Comparison of ENCODE assay signal across 1 cellular context in genomic region chr17:2711608-2712299, GRCh38.
TF ChIP-seq lines count a peak whose summit lies in the region.

A gene with protein sequence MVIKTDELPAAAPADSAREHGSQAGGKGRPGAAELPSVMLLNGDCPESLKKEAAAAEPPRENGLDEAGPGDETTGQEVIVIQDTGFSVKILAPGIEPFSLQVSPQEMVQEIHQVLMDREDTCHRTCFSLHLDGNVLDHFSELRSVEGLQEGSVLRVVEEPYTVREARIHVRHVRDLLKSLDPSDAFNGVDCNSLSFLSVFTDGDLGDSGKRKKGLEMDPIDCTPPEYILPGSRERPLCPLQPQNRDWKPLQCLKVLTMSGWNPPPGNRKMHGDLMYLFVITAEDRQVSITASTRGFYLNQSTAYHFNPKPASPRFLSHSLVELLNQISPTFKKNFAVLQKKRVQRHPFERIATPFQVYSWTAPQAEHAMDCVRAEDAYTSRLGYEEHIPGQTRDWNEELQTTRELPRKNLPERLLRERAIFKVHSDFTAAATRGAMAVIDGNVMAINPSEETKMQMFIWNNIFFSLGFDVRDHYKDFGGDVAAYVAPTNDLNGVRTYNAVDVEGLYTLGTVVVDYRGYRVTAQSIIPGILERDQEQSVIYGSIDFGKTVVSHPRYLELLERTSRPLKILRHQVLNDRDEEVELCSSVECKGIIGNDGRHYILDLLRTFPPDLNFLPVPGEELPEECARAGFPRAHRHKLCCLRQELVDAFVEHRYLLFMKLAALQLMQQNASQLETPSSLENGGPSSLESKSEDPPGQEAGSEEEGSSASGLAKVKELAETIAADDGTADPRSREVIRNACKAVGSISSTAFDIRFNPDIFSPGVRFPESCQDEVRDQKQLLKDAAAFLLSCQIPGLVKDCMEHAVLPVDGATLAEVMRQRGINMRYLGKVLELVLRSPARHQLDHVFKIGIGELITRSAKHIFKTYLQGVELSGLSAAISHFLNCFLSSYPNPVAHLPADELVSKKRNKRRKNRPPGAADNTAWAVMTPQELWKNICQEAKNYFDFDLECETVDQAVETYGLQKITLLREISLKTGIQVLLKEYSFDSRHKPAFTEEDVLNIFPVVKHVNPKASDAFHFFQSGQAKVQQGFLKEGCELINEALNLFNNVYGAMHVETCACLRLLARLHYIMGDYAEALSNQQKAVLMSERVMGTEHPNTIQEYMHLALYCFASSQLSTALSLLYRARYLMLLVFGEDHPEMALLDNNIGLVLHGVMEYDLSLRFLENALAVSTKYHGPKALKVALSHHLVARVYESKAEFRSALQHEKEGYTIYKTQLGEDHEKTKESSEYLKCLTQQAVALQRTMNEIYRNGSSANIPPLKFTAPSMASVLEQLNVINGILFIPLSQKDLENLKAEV (N-terminal part only) (minus strand): TSS chr17:2711764. CDS start chr17:2711661, 103 bp downstream.

TF ChIP-seq in HepG2, 621 proteins besides CTCF, POLR2A, EP300 and RAD21 (continued from another document):
- TF ChIP-seq ZGPAT (CRISPR knock-in tag; IDR thresholded peaks at IDR 0.05) (peak; percentile 90), ZNF746 (CRISPR knock-in tag; IDR thresholded peaks at IDR 0.05) (peak; percentile 19; the same call in 1 of the 2 replicates), IRF1 (CRISPR knock-in tag; IDR thresholded peaks at IDR 0.05; ENCODE audit: low read depth) (no peak), ZNF724P (CRISPR knock-in tag; IDR thresholded peaks at IDR 0.05; ENCODE audit: borderline replicate concordance) (no peak; the same call in 1 of the 2 replicates), ZNF83 (CRISPR knock-in tag; IDR thresholded peaks at IDR 0.05; ENCODE audit: borderline replicate concordance) (no peak), ZNF766 (CRISPR knock-in tag; IDR thresholded peaks at IDR 0.05; ENCODE audit: borderline replicate concordance) (no peak), CEBPG (CRISPR knock-in tag; IDR thresholded peaks at IDR 0.05) (peak; percentile 36; the same call in 1 of the 2 replicates), ZNF207 (IDR thresholded peaks at IDR 0.05; ENCODE audit: borderline replicate concordance) (no peak), DNMT1 (CRISPR knock-in tag; IDR thresholded peaks at IDR 0.05) (peak; percentile 88), ONECUT2 (CRISPR knock-in tag; IDR thresholded peaks at IDR 0.05) (no peak), ZNF616 (CRISPR knock-in tag; IDR thresholded peaks at IDR 0.05; ENCODE audit: low read depth) (no peak), KDM5B (CRISPR knock-in tag; IDR thresholded peaks at IDR 0.05; ENCODE audit: borderline replicate concordance) (peak; percentile 67), TIGD3 (CRISPR knock-in tag; IDR thresholded peaks at IDR 0.05; ENCODE audit: borderline replicate concordance) (no peak), ZNF446 (CRISPR knock-in tag; IDR thresholded peaks at IDR 0.05) (no peak), AHR (CRISPR knock-in tag; IDR thresholded peaks at IDR 0.05) (peak; percentile 54; the same call in 1 of the 2 replicates), ZNF501 (CRISPR knock-in tag; IDR thresholded peaks at IDR 0.05) (peak; percentile 45; the same call in 1 of the 2 replicates), MXD4 (CRISPR knock-in tag; IDR thresholded peaks at IDR 0.05) (peak; percentile 98), TEAD3 (CRISPR knock-in tag; optimal IDR thresholded peaks at IDR 0.05; ENCODE audit: borderline replicate concordance) (peak; percentile 30), ZNF713 (CRISPR knock-in tag; IDR thresholded peaks at IDR 0.05) (peak; percentile 84; the same call in 1 of the 2 replicates), HMG20B (CRISPR knock-in tag; conservative IDR thresholded peaks at IDR 0.05) (no peak), ARNT2 (CRISPR knock-in tag; IDR thresholded peaks at IDR 0.05; ENCODE audit: low read depth) (peak; percentile 78), EEA1 (CRISPR knock-in tag; IDR thresholded peaks at IDR 0.05; ENCODE audit: borderline replicate concordance) (no peak; the same call in 1 of the 2 replicates), ZNF562 (CRISPR knock-in tag; IDR thresholded peaks at IDR 0.05; ENCODE audit: borderline replicate concordance) (no peak), ELF1 (CRISPR knock-in tag; IDR thresholded peaks at IDR 0.05) (no peak), CHD2 (IDR thresholded peaks at IDR 0.05; ENCODE audit: low read depth, low read length) (no peak), SNRNP70 (IDR thresholded peaks at IDR 0.05; ENCODE audit: low read depth, low read length) (no peak), AKAP8 (CRISPR knock-in tag; IDR thresholded peaks at IDR 0.05) (no peak), MXD1 (CRISPR knock-in tag; IDR thresholded peaks at IDR 0.05) (peak; percentile 75; the same call in 1 of the 2 replicates), ERF (CRISPR knock-in tag; IDR thresholded peaks at IDR 0.05) (peak; percentile 83), TOE1 (CRISPR knock-in tag; IDR thresholded peaks at IDR 0.05) (no peak), AGO1 (IDR thresholded peaks at IDR 0.05; ENCODE audit: low read depth, low read length, poor library complexity, severe bottlenecking) (no peak), ZNF256 (CRISPR knock-in tag; conservative IDR thresholded peaks at IDR 0.05) (no peak), CHD4 (IDR thresholded peaks at IDR 0.05; ENCODE audit: borderline replicate concordance, low read length) (no peak)
- TF ChIP-seq, protein P1, sequence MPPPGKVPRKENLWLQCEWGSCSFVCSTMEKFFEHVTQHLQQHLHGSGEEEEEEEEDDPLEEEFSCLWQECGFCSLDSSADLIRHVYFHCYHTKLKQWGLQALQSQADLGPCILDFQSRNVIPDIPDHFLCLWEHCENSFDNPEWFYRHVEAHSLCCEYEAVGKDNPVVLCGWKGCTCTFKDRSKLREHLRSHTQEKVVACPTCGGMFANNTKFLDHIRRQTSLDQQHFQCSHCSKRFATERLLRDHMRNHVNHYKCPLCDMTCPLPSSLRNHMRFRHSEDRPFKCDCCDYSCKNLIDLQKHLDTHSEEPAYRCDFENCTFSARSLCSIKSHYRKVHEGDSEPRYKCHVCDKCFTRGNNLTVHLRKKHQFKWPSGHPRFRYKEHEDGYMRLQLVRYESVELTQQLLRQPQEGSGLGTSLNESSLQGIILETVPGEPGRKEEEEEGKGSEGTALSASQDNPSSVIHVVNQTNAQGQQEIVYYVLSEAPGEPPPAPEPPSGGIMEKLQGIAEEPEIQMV (CRISPR knock-in tag; IDR thresholded peaks at IDR 0.05; ENCODE audit: low read depth) = peak; percentile 96
- TF ChIP-seq, protein P2, sequence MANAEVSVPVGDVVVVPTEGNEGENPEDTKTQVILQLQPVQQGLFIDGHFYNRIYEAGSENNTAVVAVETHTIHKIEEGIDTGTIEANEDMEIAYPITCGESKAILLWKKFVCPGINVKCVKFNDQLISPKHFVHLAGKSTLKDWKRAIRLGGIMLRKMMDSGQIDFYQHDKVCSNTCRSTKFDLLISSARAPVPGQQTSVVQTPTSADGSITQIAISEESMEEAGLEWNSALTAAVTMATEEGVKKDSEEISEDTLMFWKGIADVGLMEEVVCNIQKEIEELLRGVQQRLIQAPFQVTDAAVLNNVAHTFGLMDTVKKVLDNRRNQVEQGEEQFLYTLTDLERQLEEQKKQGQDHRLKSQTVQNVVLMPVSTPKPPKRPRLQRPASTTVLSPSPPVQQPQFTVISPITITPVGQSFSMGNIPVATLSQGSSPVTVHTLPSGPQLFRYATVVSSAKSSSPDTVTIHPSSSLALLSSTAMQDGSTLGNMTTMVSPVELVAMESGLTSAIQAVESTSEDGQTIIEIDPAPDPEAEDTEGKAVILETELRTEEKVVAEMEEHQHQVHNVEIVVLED (CRISPR knock-in tag; IDR thresholded peaks at IDR 0.05; ENCODE audit: borderline replicate concordance) = peak; percentile 96
- TF ChIP-seq, protein P3, sequence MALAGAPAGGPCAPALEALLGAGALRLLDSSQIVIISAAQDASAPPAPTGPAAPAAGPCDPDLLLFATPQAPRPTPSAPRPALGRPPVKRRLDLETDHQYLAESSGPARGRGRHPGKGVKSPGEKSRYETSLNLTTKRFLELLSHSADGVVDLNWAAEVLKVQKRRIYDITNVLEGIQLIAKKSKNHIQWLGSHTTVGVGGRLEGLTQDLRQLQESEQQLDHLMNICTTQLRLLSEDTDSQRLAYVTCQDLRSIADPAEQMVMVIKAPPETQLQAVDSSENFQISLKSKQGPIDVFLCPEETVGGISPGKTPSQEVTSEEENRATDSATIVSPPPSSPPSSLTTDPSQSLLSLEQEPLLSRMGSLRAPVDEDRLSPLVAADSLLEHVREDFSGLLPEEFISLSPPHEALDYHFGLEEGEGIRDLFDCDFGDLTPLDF (CRISPR knock-in tag; IDR thresholded peaks at IDR 0.05) = peak; percentile 78; the same call in 1 of the 2 replicates
- TF ChIP-seq, protein P4, sequence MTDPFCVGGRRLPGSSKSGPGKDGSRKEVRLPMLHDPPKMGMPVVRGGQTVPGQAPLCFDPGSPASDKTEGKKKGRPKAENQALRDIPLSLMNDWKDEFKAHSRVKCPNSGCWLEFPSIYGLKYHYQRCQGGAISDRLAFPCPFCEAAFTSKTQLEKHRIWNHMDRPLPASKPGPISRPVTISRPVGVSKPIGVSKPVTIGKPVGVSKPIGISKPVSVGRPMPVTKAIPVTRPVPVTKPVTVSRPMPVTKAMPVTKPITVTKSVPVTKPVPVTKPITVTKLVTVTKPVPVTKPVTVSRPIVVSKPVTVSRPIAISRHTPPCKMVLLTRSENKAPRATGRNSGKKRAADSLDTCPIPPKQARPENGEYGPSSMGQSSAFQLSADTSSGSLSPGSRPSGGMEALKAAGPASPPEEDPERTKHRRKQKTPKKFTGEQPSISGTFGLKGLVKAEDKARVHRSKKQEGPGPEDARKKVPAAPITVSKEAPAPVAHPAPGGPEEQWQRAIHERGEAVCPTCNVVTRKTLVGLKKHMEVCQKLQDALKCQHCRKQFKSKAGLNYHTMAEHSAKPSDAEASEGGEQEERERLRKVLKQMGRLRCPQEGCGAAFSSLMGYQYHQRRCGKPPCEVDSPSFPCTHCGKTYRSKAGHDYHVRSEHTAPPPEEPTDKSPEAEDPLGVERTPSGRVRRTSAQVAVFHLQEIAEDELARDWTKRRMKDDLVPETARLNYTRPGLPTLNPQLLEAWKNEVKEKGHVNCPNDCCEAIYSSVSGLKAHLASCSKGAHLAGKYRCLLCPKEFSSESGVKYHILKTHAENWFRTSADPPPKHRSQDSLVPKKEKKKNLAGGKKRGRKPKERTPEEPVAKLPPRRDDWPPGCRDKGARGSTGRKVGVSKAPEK (CRISPR knock-in tag; IDR thresholded peaks at IDR 0.05; ENCODE audit: borderline replicate concordance) = no peak
TF ChIP-seq in HepG2: peak in this region for 234.
